ENCODE assay signal across 14 cellular contexts in genomic region chr6:142567476-142567875, GRCh38.
A peak's percentile ranks its signal among the peaks of the same experiment; 100 is the strongest.
DNase-seq lines count a peak whose midpoint lies in the region; ATAC-seq, FAIRE-seq and TF ChIP-seq lines count a peak whose summit lies in the region.
"Had no signal": no experiment of that assay in that cellular context is flagged by ENCODE, and none has a peak within 500 bp of the region (broad histone marks: within the 10 kb centered on the region; RNA-seq: fewer than 3 reads in every experiment).

No MANE protein-coding gene starts in this region.

- no peak for TF ChIP-seq CTCF in breast epithelium (IDR thresholded peaks at IDR 0.05)
- no peak for TF ChIP-seq CTCF in mammary epithelial cell (conservative IDR thresholded peaks at IDR 0.05 in 1 of 2, IDR thresholded peaks at IDR 0.05 in 1 of 2; ENCODE audit: extremely low read depth in 1 of 2, insufficient read depth in 1 of 2, low read depth in 1 of 2, low read length in 2 of 2)
- no peak for TF ChIP-seq CTCF in HepG2 (CRISPR knock-in tag; IDR thresholded peaks at IDR 0.05)
- TF ChIP-seq CTCF in osteoblast (IDR thresholded peaks at IDR 0.05; ENCODE audit: extremely low read depth, low read depth, low read length), result no peak

- TF ChIP-seq EP300 in HepG2 (IDR thresholded peaks at IDR 0.05; ENCODE audit: low read depth in 2 of 2, low read length in 2 of 2) (no peak), HepG2 (CRISPR knock-in tag; IDR thresholded peaks at IDR 0.05; ENCODE audit: borderline replicate concordance) (no peak)

- no TSS peak for BruUV-seq in mammary epithelial cell (replicated peaks; lab: Mats Ljungman, UMichigan)
- BruUV-seq in HepG2 (replicated peaks; lab: Mats Ljungman, UMichigan), result no TSS peak

- H3K27me3 ChIP-seq in breast epithelium (no peaks in the 10 kb centered on the region), mammary epithelial cell (ENCODE audit: insufficient read depth, low read length) (no peaks in the 10 kb centered on the region), HepG2 (ENCODE audit: control insufficient read depth in 1 of 2, insufficient read depth in 2 of 2, low read length in 2 of 2) (no peaks in the 10 kb centered on the region; a peak in 2 of 5 replicates), osteoblast (ENCODE audit: insufficient read depth, low read length) (no peaks in the 10 kb centered on the region)
- no peaks in the 10 kb centered on the region for H3K27me3 ChIP-seq in naive thymus-derived CD4-positive, alpha-beta T cell (ENCODE audit: control insufficient read depth in 2 of 2, insufficient read depth in 2 of 2, low read length in 2 of 2)
- H3K27me3 ChIP-seq: BLaER1 had no signal

- CTCF ChIA-PET in mammary epithelial cell (lab: Charles Lee; ENCODE audit: low non-redundant PET), result no interaction called here
- CTCF ChIA-PET in HepG2 (lab: Yijun Ruan, JAX; ENCODE audit: low intra/inter-chr PET ratio, low total read pairs), result interaction anchor here (1.1 to 1.6 kb wide), 3 partner anchors 93 to 859 kb away, joined by 3 to 9 read pairs (median 4); no protein-coding TSS in a partner anchor
- CTCF ChIA-PET in naive thymus-derived CD4-positive, alpha-beta T cell (lab: Charles Lee), result interaction anchor here (0.6 to 1.2 kb wide), 5 partner anchors 10 to 712 kb away, joined by 3 to 8 read pairs (median 5); no protein-coding TSS in a partner anchor

- H3K27me3 Mint-ChIP-seq in naive thymus-derived CD4-positive, alpha-beta T cell, result no peaks in the 10 kb centered on the region

- H3K4me2 ChIP-seq in mammary epithelial cell (ENCODE audit: insufficient read depth, low read depth, low read length), result no peak overlapping the region
- H3K4me2 ChIP-seq in HepG2 (ENCODE audit: low read depth, low read length), result no peak overlapping the region
- no peak overlapping the region for H3K4me2 ChIP-seq in osteoblast (ENCODE audit: insufficient read depth, low read length)
- H3K4me2 ChIP-seq: BLaER1 had no signal

- no peaks in the 10 kb centered on the region for H3K9me3 Mint-ChIP-seq in naive thymus-derived CD4-positive, alpha-beta T cell
- H3K9me3 Mint-ChIP-seq: CD8-positive, alpha-beta memory T cell had no signal

- H3K27ac Mint-ChIP-seq in naive thymus-derived CD4-positive, alpha-beta T cell, result peak overlapping the region in 7 of 9 donors; percentile 15 to 92 (median 83)
- H3K27ac Mint-ChIP-seq: CD8-positive, alpha-beta memory T cell had no signal

- ATAC-seq in HepG2 (no peak), HG03432 (IDR thresholded peaks at IDR 0.05; ENCODE audit: unreplicated experiment) (no peak), GM21367 (IDR thresholded peaks at IDR 0.05; ENCODE audit: unreplicated experiment) (no peak)
- ATAC-seq in naive thymus-derived CD4-positive, alpha-beta T cell, result no peak

- H2AFZ ChIP-seq in mammary epithelial cell (ENCODE audit: low read depth, low read length) (no peak overlapping the region), HepG2 (ENCODE audit: low read length) (no peak overlapping the region), osteoblast (ENCODE audit: low read length) (no peak overlapping the region)

- intact Hi-C loops in breast epithelium (cut with DNase I; ENCODE audit: low total_unique reads) (no loop called here), mammary epithelial cell (cut with micrococcal nuclease) (loop anchor here (2.0 to 10.0 kb wide), 6 partner anchors 117 to 859 kb away; partner anchors contain the start of gene HIVEP2), HepG2 (cut with micrococcal nuclease; ENCODE audit: unreplicated experiment) (loop anchor here (1.0 to 5.0 kb wide), 2 partner anchors 125 to 460 kb away; no protein-coding TSS in a partner anchor)
- intact Hi-C loops in naive thymus-derived CD4-positive, alpha-beta T cell (cut with micrococcal nuclease), result loop anchor here (1.0 to 10.0 kb wide), 14 partner anchors 17 to 1447 kb away; partner anchors contain the start of genes NMBR (in 2 of the 2), VTA1 (in 2 of the 2) and HIVEP2 (in 1 of the 2)

- no peak overlapping the region for H3K4me3 ChIP-seq in breast epithelium
- no peak overlapping the region for H3K4me3 ChIP-seq in mammary epithelial cell (replicated peaks in 1 of 3; ENCODE audit: insufficient read depth in 1 of 3, low read depth in 2 of 3, low read length in 3 of 3)
- H3K4me3 ChIP-seq in HepG2 (replicated peaks in 1 of 3; ENCODE audit: insufficient read depth in 1 of 3, low read depth in 2 of 3, low read length in 3 of 3), result no peak overlapping the region
- no peak overlapping the region for H3K4me3 ChIP-seq in naive thymus-derived CD4-positive, alpha-beta T cell (ENCODE audit: low read length)
- no peak overlapping the region for H3K4me3 ChIP-seq in osteoblast (ENCODE audit: insufficient read depth, low read length)
- H3K4me3 ChIP-seq: BLaER1, HAP-1, K562 had no signal

- in situ Hi-C loops in mammary epithelial cell (cut with MboI; ENCODE audit: low sequenced_read_pairs in 2 of 2), result loop anchor here in 1 of 2 donors (5.0 kb wide), 1 partner anchor 125 kb away; no protein-coding TSS in a partner anchor
- in situ Hi-C loops in HepG2 (cut with HindIII; ENCODE audit: extremely low pct_ligation_motif_present, low pct_unique_long_range_greater_than_20kb), result no loop called here

- DNase-seq in breast epithelium (ENCODE audit: low spot score in 2 of 2) (no peak), mammary epithelial cell (no peak), HepG2 (ENCODE audit: low spot score) (peak; percentile 13), osteoblast (ENCODE audit: insufficient read length, low spot score, missing footprints) (no peak)
- DNase-seq in naive thymus-derived CD4-positive, alpha-beta T cell, result no peak
- DNase-seq: COR-L47, DMS 273 treated with DMSO at 0.1 percent for 48 hours had no signal

- no peak for FAIRE-seq in HepG2 (lab: Jason Lieb, UNC)

- H3K36me3 ChIP-seq in breast epithelium (no peaks in the 10 kb centered on the region), mammary epithelial cell (ENCODE audit: insufficient read depth, low read length) (no peaks in the 10 kb centered on the region), HepG2 (replicated peaks in 1 of 2; ENCODE audit: control insufficient read depth in 1 of 2, insufficient read depth in 2 of 2, low read length in 2 of 2) (no peaks in the 10 kb centered on the region), osteoblast (ENCODE audit: insufficient read depth, low read length) (no peaks in the 10 kb centered on the region)
- no peaks in the 10 kb centered on the region for H3K36me3 ChIP-seq in naive thymus-derived CD4-positive, alpha-beta T cell (ENCODE audit: control insufficient read depth in 2 of 3, insufficient read depth in 3 of 3, low read length in 3 of 3)
- H3K36me3 ChIP-seq: BLaER1, HAP-1 had no signal

- H3K36me3 Mint-ChIP-seq in naive thymus-derived CD4-positive, alpha-beta T cell, result peaks cover 0 to 2% (median 0%) of the 10 kb centered on the region in 5 donors
- H3K36me3 Mint-ChIP-seq: CD8-positive, alpha-beta memory T cell had no signal

- H3K4me3 Mint-ChIP-seq in naive thymus-derived CD4-positive, alpha-beta T cell, result peak overlapping the region in 4 of 10 donors; percentile 51 to 76 (median 63)
- H3K4me3 Mint-ChIP-seq: CD8-positive, alpha-beta memory T cell had no signal

- H4K20me1 ChIP-seq in mammary epithelial cell (ENCODE audit: insufficient read depth, low read length) (no peaks in the 10 kb centered on the region), HepG2 (ENCODE audit: insufficient read depth, low read length) (no peaks in the 10 kb centered on the region), osteoblast (ENCODE audit: insufficient read depth, low read length) (no peaks in the 10 kb centered on the region)
- H4K20me1 ChIP-seq: BLaER1 had no signal

- H3K79me2 ChIP-seq in mammary epithelial cell (ENCODE audit: insufficient read depth, low read length), result no peaks in the 10 kb centered on the region
- no peaks in the 10 kb centered on the region for H3K79me2 ChIP-seq in HepG2 (ENCODE audit: insufficient read depth, low read length)
- no peaks in the 10 kb centered on the region for H3K79me2 ChIP-seq in osteoblast (ENCODE audit: insufficient read depth, low read length)

- no peaks in the 10 kb centered on the region for H3K4me1 ChIP-seq in breast epithelium
- H3K4me1 ChIP-seq in mammary epithelial cell (ENCODE audit: insufficient read depth, low read length), result peaks cover 35% of the 10 kb centered on the region
- H3K4me1 ChIP-seq in HepG2 (ENCODE audit: insufficient read depth, low read length), result no peaks in the 10 kb centered on the region
- peaks cover 0 to 55% of the 10 kb centered on the region in 2 donors for H3K4me1 ChIP-seq in naive thymus-derived CD4-positive, alpha-beta T cell (ENCODE audit: control insufficient read depth in 2 of 2, insufficient read depth in 2 of 2, low read length in 2 of 2)
- peaks cover 17% of the 10 kb centered on the region for H3K4me1 ChIP-seq in osteoblast (ENCODE audit: insufficient read depth, low read length)
- H3K4me1 ChIP-seq: HAP-1 had no signal

- peak overlapping the region; percentile 2 to 68 for H3K27ac ChIP-seq in breast epithelium
- H3K27ac ChIP-seq in mammary epithelial cell (ENCODE audit: insufficient read depth, low read depth, low read length), result no peak overlapping the region
- no peak overlapping the region for H3K27ac ChIP-seq in HepG2 (ENCODE audit: extremely low read length, insufficient read depth, low read length)
- H3K27ac ChIP-seq in naive thymus-derived CD4-positive, alpha-beta T cell (ENCODE audit: low read depth, low read length), result no peak overlapping the region
- H3K27ac ChIP-seq in osteoblast (ENCODE audit: low read depth, low read length), result no peak overlapping the region
- H3K27ac ChIP-seq: BLaER1, HL-60 had no signal

- dilution Hi-C loops in mammary epithelial cell (cut with HindIII; ENCODE audit: low sequenced_read_pairs), result no loop called here

- no peak for TF ChIP-seq POLR2A in breast epithelium (IDR thresholded peaks at IDR 0.05)
- no peak for TF ChIP-seq POLR2A in HepG2 (IDR thresholded peaks at IDR 0.05; ENCODE audit: insufficient read depth in 1 of 2, low read depth in 2 of 2, low read length in 2 of 2)

- POLR2A ChIA-PET in HepG2 (lab: Yijun Ruan, JAX), result no interaction called here
- POLR2A ChIA-PET in naive thymus-derived CD4-positive, alpha-beta T cell (lab: Charles Lee), result interaction anchor here (1.2 kb wide), 1 partner anchor 16 kb away, joined by 3 read pairs; no protein-coding TSS in a partner anchor

- TF ChIP-seq RAD21 in HepG2 (CRISPR knock-in tag; IDR thresholded peaks at IDR 0.05), result no peak

- 93% methylated on average over 3 of the region's 3 CpGs for WGBS in mammary epithelial cell (ENCODE audit: low coverage, missing lambda C conversion rate)
- WGBS in HepG2 (ENCODE audit: low lambda C conversion rate), result 0% methylated on average over 3 of the region's 3 CpGs

- peaks cover 19 to 84% (median 70%) of the 10 kb centered on the region in 7 donors for H3K4me1 Mint-ChIP-seq in naive thymus-derived CD4-positive, alpha-beta T cell

- H3K9ac ChIP-seq in mammary epithelial cell (ENCODE audit: insufficient read depth, low read length), result no peak overlapping the region
- no peak overlapping the region for H3K9ac ChIP-seq in HepG2 (ENCODE audit: insufficient read depth, low read depth, low read length)
- H3K9ac ChIP-seq: BLaER1 had no signal

- H3K9me3 ChIP-seq in breast epithelium (no peaks in the 10 kb centered on the region), mammary epithelial cell (replicated peaks; ENCODE audit: insufficient read depth, low read length) (no peaks in the 10 kb centered on the region), HepG2 (ENCODE audit: low read length) (no peaks in the 10 kb centered on the region), osteoblast (ENCODE audit: low read depth, low read length) (no peaks in the 10 kb centered on the region)
- no peaks in the 10 kb centered on the region for H3K9me3 ChIP-seq in naive thymus-derived CD4-positive, alpha-beta T cell (ENCODE audit: control insufficient read depth in 2 of 3, low read length in 3 of 3)
- H3K9me3 ChIP-seq: BLaER1, HAP-1 had no signal

Comparison
In these comparisons a context has a peak if more than half of its experiments do, and no peak if none do; other contexts are left out.
1. H3K27ac ChIP-seq: peak in breast epithelium (2 of 2); none in mammary epithelial cell (single experiment), HepG2 (single experiment), naive thymus-derived CD4-positive, alpha-beta T cell (single experiment) and osteoblast (single experiment).